8 cellular contexts compared by ENCODE assay signal in the genomic region with DNA sequence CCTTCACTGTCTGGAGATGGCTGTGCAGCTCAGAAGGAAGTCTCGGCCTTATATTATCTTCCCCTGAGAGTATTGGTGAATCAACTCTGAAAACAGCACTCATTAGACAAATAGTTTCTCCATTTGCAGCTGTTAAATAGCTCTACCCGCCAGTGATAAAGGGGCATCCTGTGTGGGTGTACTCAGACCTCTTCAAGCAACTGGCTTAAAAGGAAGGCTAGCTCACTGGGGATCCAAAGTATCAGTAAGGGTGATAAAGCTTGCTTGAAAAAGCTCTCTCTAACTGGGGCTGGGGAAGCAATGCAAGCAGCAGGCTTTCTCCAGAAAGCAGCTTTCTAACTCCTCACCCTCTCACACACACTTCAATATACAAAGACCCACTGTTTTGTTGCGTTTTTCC.
DNase-seq lines count a peak whose midpoint lies in the region; ATAC-seq, FAIRE-seq and TF ChIP-seq lines count a peak whose summit lies in the region.

No MANE protein-coding gene starts in this region.

- H3K27me3 ChIP-seq in DOHH2 (ENCODE audit: control insufficient read depth, low read length) (no peaks in the 10 kb centered on the region), GM12878 (replicated peaks in 1 of 2; ENCODE audit: control insufficient read depth in 2 of 2, insufficient read depth in 2 of 2, low read length in 1 of 2) (no peaks in the 10 kb centered on the region), tibial artery (peaks cover 0 to 3% of the 10 kb centered on the region in 2 donors)

- H3K36me3 ChIP-seq in DOHH2 (ENCODE audit: control insufficient read depth, low read length) (peaks cover 5% of the 10 kb centered on the region; the same call in 1 of the 2 replicates), GM12878 (ENCODE audit: control insufficient read depth in 2 of 2, insufficient read depth in 2 of 2, low read length in 1 of 2) (peaks cover 0 to 4% of the 10 kb centered on the region in 2 experiments; a peak in 1 of 4 replicates), tibial artery (no peaks in the 10 kb centered on the region)

- FAIRE-seq in GM12878 (lab: Jason Lieb, UNC) (peak; percentile 70), urothelium cell line (lab: Jason Lieb, UNC) (no peak)

- intact Hi-C loops in GM12878 (cut with micrococcal nuclease; ENCODE audit: unreplicated experiment) (loop anchor here (5.0 kb wide), 2 partner anchors 144 to 1074 kb away; partner anchors contain the start of gene IFIH1), sciatic nerve (cut with DNase I) (no loop called here), tibial artery (cut with DNase I; ENCODE audit: low total_unique reads) (no loop called here)

- H3K9me3 ChIP-seq in DOHH2 (ENCODE audit: control insufficient read depth, insufficient read depth, low read length), result no peaks in the 10 kb centered on the region
- H3K9me3 ChIP-seq in GM12878 (replicated peaks; ENCODE audit: control insufficient read depth, insufficient read depth, low read length), result no peaks in the 10 kb centered on the region
- no peaks in the 10 kb centered on the region for H3K9me3 ChIP-seq in tibial artery

- peak overlapping the region; percentile 55 for H2AFZ ChIP-seq in GM12878 (ENCODE audit: control insufficient read depth, low read depth, low read length)

- H4K20me1 ChIP-seq in DOHH2 (ENCODE audit: control insufficient read depth, insufficient read depth, low read depth, low read length) (no peaks in the 10 kb centered on the region), GM12878 (ENCODE audit: control insufficient read depth, insufficient read depth) (no peaks in the 10 kb centered on the region)

- no peak for TF ChIP-seq RAD21 in GM12878 (IDR thresholded peaks at IDR 0.05; ENCODE audit: insufficient read depth, low read depth, low read length)

- TF ChIP-seq CTCF in DOHH2 (IDR thresholded peaks at IDR 0.05; ENCODE audit: low read depth, low read length, poor library complexity, severe bottlenecking), result no peak
- no peak for TF ChIP-seq CTCF in GM12878 (IDR thresholded peaks at IDR 0.05 in 2 of 3, conservative IDR thresholded peaks at IDR 0.05 in 1 of 3; ENCODE audit: control insufficient read depth in 2 of 3, extremely low read depth in 1 of 3, insufficient read depth in 1 of 3, low read depth in 3 of 3, low read length in 3 of 3)
- no peak for TF ChIP-seq CTCF in tibial artery (IDR thresholded peaks at IDR 0.05)

- no TSS peak for BruUV-seq in GM12878 (replicated peaks; lab: Mats Ljungman, UMichigan)

- H3K4me1 ChIP-seq in DOHH2 (ENCODE audit: control insufficient read depth, low read length) (peaks cover 88% of the 10 kb centered on the region), GM12878 (ENCODE audit: control insufficient read depth, insufficient read depth, low read length) (peaks cover 18% of the 10 kb centered on the region), tibial artery (peaks cover 0 to 2% (median 0%) of the 10 kb centered on the region in 4 donors)

- H3K9me2 ChIP-seq in DOHH2 (replicated peaks; ENCODE audit: control insufficient read depth, low read length), result no peaks in the 10 kb centered on the region

- in situ Hi-C loops in GM12878 (cut with MboI), result no loop called here

- RAD21 ChIA-PET in GM12878 (lab: Charles Lee; ENCODE audit: unreplicated experiment), result interaction anchor here (0.5 to 2.2 kb wide), 14 partner anchors 10 to 179 kb away, joined by 3 to 8 read pairs (median 4); no protein-coding TSS in a partner anchor

- ATAC-seq in GM19328 (IDR thresholded peaks at IDR 0.05; ENCODE audit: unreplicated experiment) (peak; percentile 18), HG03196 (IDR thresholded peaks at IDR 0.05; ENCODE audit: unreplicated experiment) (peak; percentile 43), GM12878 (peak; percentile 55), sciatic nerve (no peak)

- DNase-seq in GM12878 (ENCODE audit: low read depth, low spot score), result no peak
- DNase-seq in sciatic nerve (ENCODE audit: low spot score), result no peak
- DNase-seq in urothelium cell line (ENCODE audit: low spot score), result no peak
- no peak for DNase-seq in tibial artery
- no peak for DNase-seq in NCI-H524 (lab: John Stamatoyannopoulos, UW)

- H3K4me3 ChIP-seq in DOHH2 (ENCODE audit: low read length) (peak overlapping the region; percentile 73), GM12878 (peak overlapping the region; percentile 63; the same call in 1 of the 2 replicates), tibial artery (no peak overlapping the region)

- H3K9ac ChIP-seq in GM12878 (ENCODE audit: control insufficient read depth, insufficient read depth, low read length), result peak overlapping the region; percentile 81

- TF ChIP-seq POLR2A in GM12878 (IDR thresholded peaks at IDR 0.05; ENCODE audit: low read depth, low read length), result no peak

- 0% methylated on average over 3 of the region's 3 CpGs for WGBS in GM12878 (ENCODE audit: insufficient coverage, insufficient replicate concordance, low lambda C conversion rate, missing lambda C conversion rate)

- TF ChIP-seq EP300 in GM12878 (IDR thresholded peaks at IDR 0.05; ENCODE audit: borderline replicate concordance in 1 of 2, control insufficient read depth in 1 of 2, low read depth in 2 of 2, low read length in 2 of 2), result no peak

- POLR2A ChIA-PET in GM12878 (lab: Charles Lee), result interaction anchor here (0.5 to 1.6 kb wide), 6 partner anchors 10 to 104 kb away, joined by 3 to 16 read pairs (median 4); partner anchors contain the start of gene PSMD14

- SMC1A ChIA-PET in GM12878 (lab: Charles Lee; ENCODE audit: uncharacterized antibody, unreplicated experiment), result interaction anchor here (0.7 to 1.9 kb wide), 20 partner anchors 9 to 210 kb away, joined by 3 to 19 read pairs (median 4); partner anchors contain the start of gene PSMD14

- peak overlapping the region; percentile 87 for H3K27ac ChIP-seq in DOHH2 (ENCODE audit: low read depth, low read length)
- H3K27ac ChIP-seq in GM12878 (ENCODE audit: control insufficient read depth, insufficient read depth), result peak overlapping the region; percentile 84
- H3K27ac ChIP-seq in tibial artery, result no peak overlapping the region

- H3K4me2 ChIP-seq in DOHH2 (ENCODE audit: low read length) (peak overlapping the region; percentile 88), GM12878 (ENCODE audit: control insufficient read depth, insufficient read depth) (peak overlapping the region; percentile 99)

- CTCF ChIA-PET in GM12878 (lab: Yijun Ruan, JAX), result interaction anchor here (0.6 to 4.3 kb wide), 12 partner anchors 7 to 942 kb away, joined by 3 to 26 read pairs (median 4); no protein-coding TSS in a partner anchor

- peaks cover 20% of the 10 kb centered on the region for H3K79me2 ChIP-seq in DOHH2 (ENCODE audit: control insufficient read depth, low read length)
- peaks cover 16% of the 10 kb centered on the region for H3K79me2 ChIP-seq in GM12878 (ENCODE audit: control insufficient read depth, insufficient read depth, low read length)

- peaks cover 63% of the 10 kb centered on the region for H3F3A ChIP-seq in DOHH2 (ENCODE audit: control insufficient read depth, insufficient read depth)

TF ChIP-seq in GM12878, 131 proteins besides CTCF, POLR2A, EP300 and RAD21 (continues in another document):
- no peak for TF ChIP-seq KLF5 (IDR thresholded peaks at IDR 0.05; ENCODE audit: partially characterized antibody)
- no peak for TF ChIP-seq GABPA (IDR thresholded peaks at IDR 0.05; ENCODE audit: low read depth)
- no peak for TF ChIP-seq ZBED1 (IDR thresholded peaks at IDR 0.05; ENCODE audit: borderline replicate concordance)
- TF ChIP-seq POU2F2 (IDR thresholded peaks at IDR 0.05; ENCODE audit: borderline replicate concordance, low read depth, low read length), result no peak
- TF ChIP-seq MEF2A (IDR thresholded peaks at IDR 0.05; ENCODE audit: insufficient read depth, low read depth, low read length), result no peak
- TF ChIP-seq JUNB (IDR thresholded peaks at IDR 0.05), result no peak
- TF ChIP-seq CEBPZ (IDR thresholded peaks at IDR 0.05; ENCODE audit: low read depth, low read length), result no peak
- no peak for TF ChIP-seq EGR1 (IDR thresholded peaks at IDR 0.05; ENCODE audit: borderline replicate concordance in 1 of 2, low read depth in 2 of 2, low read length in 2 of 2)
- no peak for TF ChIP-seq NR2C2 (IDR thresholded peaks at IDR 0.05; ENCODE audit: borderline replicate concordance, control insufficient read depth, insufficient read length, low read depth)
- TF ChIP-seq BCL11A (IDR thresholded peaks at IDR 0.05; ENCODE audit: low read depth, low read length), result no peak
- TF ChIP-seq RBBP5 (conservative IDR thresholded peaks at IDR 0.05), result no peak

Comparison
In these comparisons a context has a peak if more than half of its experiments do, and no peak if none do; other contexts are left out.
1. H3K27ac ChIP-seq: peak in DOHH2 (single experiment) and GM12878 (single experiment); none in tibial artery (0 of 2).
2. H3K4me3 ChIP-seq: peak in DOHH2 (single experiment) and GM12878 (single experiment); none in tibial artery (0 of 2).